ENCODE assay signal across 9 cellular contexts in the genomic region with DNA sequence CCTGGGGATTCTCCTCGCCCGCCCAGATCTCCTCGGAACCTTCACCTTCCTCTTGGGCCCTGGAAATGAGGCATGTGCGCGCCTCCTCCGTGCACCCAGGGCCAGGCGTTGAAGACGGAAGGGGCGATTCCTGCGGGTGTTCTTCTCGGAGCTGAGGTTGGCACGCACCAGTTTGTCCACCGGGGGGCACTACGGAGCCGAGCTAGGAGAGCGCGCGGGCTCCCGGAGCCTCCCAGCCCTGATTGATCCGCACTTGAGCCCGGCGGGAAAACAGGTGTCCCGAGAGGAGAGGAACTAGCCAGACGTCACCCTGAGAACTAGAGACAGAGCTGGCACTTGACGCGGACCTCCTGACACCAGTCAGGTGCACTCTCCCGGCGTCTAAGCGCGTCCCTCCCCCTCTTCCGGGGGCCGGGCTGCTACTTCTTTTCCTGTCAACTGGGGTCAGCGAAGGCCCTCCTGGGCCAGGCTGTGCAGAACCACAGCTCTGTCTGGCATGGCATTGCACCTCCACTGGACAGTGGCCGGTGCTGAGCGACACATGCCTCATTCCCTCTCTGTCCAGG. TPM values are rescaled to one million over a fixed set of nuclear protein-coding genes. Genes with fewer than 3 reads are reported as not detected.
DNase-seq lines count a peak whose midpoint lies in the region; ATAC-seq and TF ChIP-seq lines count a peak whose summit lies in the region.
"Had no signal": no experiment of that assay in that cellular context is flagged by ENCODE, and none has a peak within 500 bp of the region (broad histone marks: within the 10 kb centered on the region; RNA-seq: fewer than 3 reads in every experiment).

No MANE protein-coding gene starts in this region.

- no peaks in the 10 kb centered on the region for H3K79me2 ChIP-seq in SK-N-SH (ENCODE audit: insufficient read depth)

- no TSS peak for BruUV-seq in Caco-2 (replicated peaks; lab: Mats Ljungman, UMichigan)

- POLR2A ChIA-PET in Caco-2 (lab: Charles Lee) (interaction anchor here (0.6 to 1.0 kb wide), 3 partner anchors 21 to 154 kb away, joined by 3 to 4 read pairs (median 3); a partner anchor contains a TSS), SK-N-SH (lab: Yijun Ruan, JAX) (interaction anchor here (1.1 to 1.6 kb wide), 2 partner anchors 10 to 20 kb away, joined by 3 to 4 read pairs; no protein-coding TSS in a partner anchor)

- H3K9me2 ChIP-seq in SK-N-SH, result no peaks in the 10 kb centered on the region

- H3K27me3 ChIP-seq in Caco-2 (replicated peaks; ENCODE audit: control insufficient read depth, insufficient read depth, low read length) (no peaks in the 10 kb centered on the region), SK-N-SH (ENCODE audit: insufficient read depth) (no peaks in the 10 kb centered on the region), cardiac muscle cell (no peaks in the 10 kb centered on the region), transverse colon (no peaks in the 10 kb centered on the region)

- ATAC-seq in GM21576 (IDR thresholded peaks at IDR 0.05; ENCODE audit: unreplicated experiment), result peak; percentile 75

- peak overlapping the region; percentile 76 for H3K4me2 ChIP-seq in SK-N-SH

- no peaks in the 10 kb centered on the region for H3K36me3 ChIP-seq in Caco-2 (ENCODE audit: control insufficient read depth, insufficient read depth, low read length)
- H3K36me3 ChIP-seq in SK-N-SH (replicated peaks in 1 of 2; ENCODE audit: control insufficient read depth in 1 of 2, insufficient read depth in 2 of 2, low read length in 1 of 2), result no peaks in the 10 kb centered on the region
- no peaks in the 10 kb centered on the region for H3K36me3 ChIP-seq in cardiac muscle cell
- H3K36me3 ChIP-seq in transverse colon, result no peaks in the 10 kb centered on the region

- H2AFZ ChIP-seq in SK-N-SH (ENCODE audit: low read depth), result peak overlapping the region; percentile 82

- no peak overlapping the region for H3K27ac Mint-ChIP-seq in Caco-2 (ENCODE audit: unreplicated experiment)

- no peaks in the 10 kb centered on the region for H3K9me3 ChIP-seq in Caco-2
- no peaks in the 10 kb centered on the region for H3K9me3 ChIP-seq in SK-N-SH
- no peaks in the 10 kb centered on the region for H3K9me3 ChIP-seq in cardiac muscle cell (ENCODE audit: low read depth)
- H3K9me3 ChIP-seq in transverse colon, result no peaks in the 10 kb centered on the region

- H3K9me3 Mint-ChIP-seq in Caco-2 (ENCODE audit: unreplicated experiment), result no peaks in the 10 kb centered on the region

- CTCF ChIA-PET in Caco-2 (lab: Charles Lee) (interaction anchor here (0.6 to 1.3 kb wide), 5 partner anchors 10 to 154 kb away, joined by 7 to 14 read pairs (median 8); a partner anchor contains a TSS), SK-N-SH (lab: Yijun Ruan, JAX) (interaction anchor here (0.6 to 13.9 kb wide), 43 partner anchors 10 to 733 kb away, joined by 3 to 287 read pairs (median 4); a partner anchor contains a TSS)

- intact Hi-C loops in Caco-2 (cut with micrococcal nuclease; ENCODE audit: unreplicated experiment) (loop anchor here (1.0 kb wide), 1 partner anchor 28 kb away; no protein-coding TSS in a partner anchor), transverse colon (cut with DNase I; ENCODE audit: low total_unique reads) (no loop called here)

- H3K27ac ChIP-seq in SK-N-SH (ENCODE audit: low read depth in 2 of 2, low read length in 1 of 2) (no peak overlapping the region), cardiac muscle cell (no peak overlapping the region), transverse colon (peak overlapping the region in 3 of 4 donors; percentile 17 to 49 (median 46))

- H3K4me3 Mint-ChIP-seq in Caco-2 (ENCODE audit: unreplicated experiment), result peak overlapping the region; percentile 63

- no peaks in the 10 kb centered on the region for H3K27me3 Mint-ChIP-seq in Caco-2 (ENCODE audit: insufficient read depth, unreplicated experiment)

- H3F3A ChIP-seq in SK-N-SH (replicated peaks; ENCODE audit: insufficient read depth), result peaks cover 16% of the 10 kb centered on the region

- DNase-seq in Caco-2, result peak; percentile 71 to 78
- peak; percentile 86 for DNase-seq in NB4 (ENCODE audit: low read depth)
- peak; percentile 88 for DNase-seq in SK-N-SH
- peak; percentile 81 for DNase-seq in activated naive CD4-positive, alpha-beta T cell treated with anti-CD3 and anti-CD28 coated beads, Interleukin-2, amount 50 U/mL, for 16 hours
- DNase-seq in cardiac muscle cell (ENCODE audit: low read depth in 1 of 2, low spot score in 1 of 2), result peak; percentile 77 to 89
- peak; percentile 59 for DNase-seq in pons (ENCODE audit: low spot score)
- peak; percentile 92 for DNase-seq in transverse colon

- H4K20me1 ChIP-seq in SK-N-SH (ENCODE audit: insufficient read depth), result no peaks in the 10 kb centered on the region

- peaks cover 14% of the 10 kb centered on the region for H3K4me1 Mint-ChIP-seq in Caco-2 (ENCODE audit: low read depth, unreplicated experiment)

- TF ChIP-seq CTCF in Caco-2 (IDR thresholded peaks at IDR 0.05; ENCODE audit: insufficient read depth in 1 of 2, low read depth in 1 of 2, low read length in 1 of 2, severe bottlenecking in 1 of 2, unreplicated experiment in 1 of 2) (peak; percentile 32 to 58), NB4 (IDR thresholded peaks at IDR 0.05; ENCODE audit: low read depth, low read length) (peak; percentile 69), SK-N-SH (IDR thresholded peaks at IDR 0.05) (peak; percentile 86), cardiac muscle cell (IDR thresholded peaks at IDR 0.05; ENCODE audit: low read depth, low read length) (peak; percentile 88), transverse colon (IDR thresholded peaks at IDR 0.05) (peak; percentile 84 to 93 (median 88))

- H3K4me1 ChIP-seq in Caco-2 (peaks cover 32% of the 10 kb centered on the region), SK-N-SH (ENCODE audit: control insufficient read depth in 1 of 2, insufficient read depth in 2 of 2, low read depth in 1 of 2, low read length in 1 of 2) (peaks cover 3 to 12% of the 10 kb centered on the region in 2 experiments; a peak in 2 of 4 replicates), cardiac muscle cell (ENCODE audit: low read depth) (no peaks in the 10 kb centered on the region), transverse colon (peaks cover 7 to 17% (median 11%) of the 10 kb centered on the region in 4 donors)

- TF ChIP-seq EP300 in SK-N-SH (IDR thresholded peaks at IDR 0.05; ENCODE audit: borderline replicate concordance in 1 of 2, low read depth in 1 of 2, low read length in 1 of 2) (no peak), transverse colon (IDR thresholded peaks at IDR 0.05; ENCODE audit: low read depth) (no peak)

- H3K4me3 ChIP-seq in Caco-2 (ENCODE audit: low read depth, low read length) (no peak overlapping the region), NB4 (ENCODE audit: low read depth, low read length) (no peak overlapping the region), SK-N-SH (ENCODE audit: low read depth in 2 of 2, low read length in 1 of 2) (peak overlapping the region; percentile 41 to 58; a peak in 3 of 4 replicates), cardiac muscle cell (peak overlapping the region; percentile 14), transverse colon (peak overlapping the region in 3 of 4 donors; percentile 19 to 43 (median 21))

- H3K36me3 Mint-ChIP-seq in Caco-2 (ENCODE audit: insufficient read depth, unreplicated experiment), result peaks cover 9% of the 10 kb centered on the region

- in situ Hi-C loops in transverse colon (cut with MboI; ENCODE audit: low pct_ligation_motif_present in 1 of 4, low pct_unique_long_range_greater_than_20kb in 1 of 4, low sequenced_read_pairs in 3 of 4), result no loop called here

- TF ChIP-seq POLR2A in NB4 (IDR thresholded peaks at IDR 0.05; ENCODE audit: extremely low read depth, insufficient read length), result no peak
- no peak for TF ChIP-seq POLR2A in transverse colon (IDR thresholded peaks at IDR 0.05)

- H3K9ac ChIP-seq in SK-N-SH, result no peak overlapping the region

- 9% methylated on average over 12 of the region's 35 CpGs for WGBS in SK-N-SH (ENCODE audit: low lambda C conversion rate)
- WGBS in transverse colon (ENCODE audit: low coverage in 1 of 2), 2 donors, result 1% methylated on average over 34 of the region's 35 CpGs; no CpG with 5 or more reads in 1 of the 2 donors

- TF ChIP-seq RAD21 in SK-N-SH (IDR thresholded peaks at IDR 0.05; ENCODE audit: low read length), result peak; percentile 79

TF ChIP-seq in SK-N-SH, 30 proteins besides CTCF, POLR2A, EP300 and RAD21:
- TF ChIP-seq SMC3 (IDR thresholded peaks at IDR 0.05; ENCODE audit: low read depth, low read length), result peak; percentile 88
- TF ChIP-seq CHD2 (IDR thresholded peaks at IDR 0.05; ENCODE audit: low read length, partially characterized antibody), result peak; percentile 51
- no peak for TF ChIP-seq JUND (IDR thresholded peaks at IDR 0.05)
- 0 out of 2 replicates have a peak, but pooled peaks have one; percentile 8 for TF ChIP-seq ELF1 (IDR thresholded peaks at IDR 0.05)
- TF ChIP-seq MXI1 (IDR thresholded peaks at IDR 0.05; ENCODE audit: low read depth, low read length), result no peak
- TF ChIP-seq RCOR1 (IDR thresholded peaks at IDR 0.05; ENCODE audit: low read length), result 0 out of 2 replicates have a peak, but pooled peaks have one; percentile 61
- TF ChIP-seq, protein P1, sequence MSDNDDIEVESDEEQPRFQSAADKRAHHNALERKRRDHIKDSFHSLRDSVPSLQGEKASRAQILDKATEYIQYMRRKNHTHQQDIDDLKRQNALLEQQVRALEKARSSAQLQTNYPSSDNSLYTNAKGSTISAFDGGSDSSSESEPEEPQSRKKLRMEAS (IDR thresholded peaks at IDR 0.05; ENCODE audit: low read depth), result peak; percentile 32; the same call in 1 of the 2 replicates

RNA-seq across cellular contexts. Expression of a gene that starts 18.3 kb away (rescaled TPM):
- total RNA-seq in Caco-2 (2022), result 29.5 and 30.0 TPM in 2 replicates
- 15.5 and 22.2 TPM in 2 replicates for polyA plus RNA-seq in SK-N-SH (2012; rRNA removed)
- 8.3 and 16.9 TPM in 2 replicates for polyA plus RNA-seq in SK-N-SH (2012; cell fraction: cytosol; rRNA removed)
- 15.3 and 16.3 TPM in 2 replicates for polyA plus RNA-seq in SK-N-SH (2012; cell fraction: nucleus; rRNA removed)
- 6.7 and 8.1 TPM in 2 replicates for total RNA-seq in cardiac muscle cell
- 13.8 and 14.7 TPM in 2 replicates for polyA plus RNA-seq in cardiac muscle cell
- total RNA-seq in transverse colon, result 100 to 1,000 TPM in 3 of 4 donors, 10 to 100 TPM in 1; 85.6 to 343 (median 250) TPM

RNA-seq across cellular contexts. Expression of a gene that starts 21.8 kb away (rescaled TPM):
- total RNA-seq in Caco-2 (2022) (12.1 and 13.0 TPM in 2 replicates), cardiac muscle cell (250 and 642 TPM in 2 replicates), transverse colon (1 to 10 TPM in 2 of 4 donors, not detected in 2; 5.9 to 7.6 TPM)
- polyA plus RNA-seq in SK-N-SH (2012; rRNA removed) (0.08 TPM in 1 of 2 replicates, not detected in the other), cardiac muscle cell (346 and 595 TPM in 2 replicates)
- polyA plus RNA-seq in SK-N-SH (2012; cell fraction: cytosol; rRNA removed), result 0.16 TPM in 1 of 2 replicates, not detected in the other
- polyA plus RNA-seq in SK-N-SH (2012; cell fraction: nucleus; rRNA removed), result not detected in 2 replicates
- total RNA-seq: glomerular endothelial cell had no signal

Comparison
In these comparisons a context has a peak if more than half of its experiments do, and no peak if none do; other contexts are left out.
1. H3K4me3 ChIP-seq: peak in SK-N-SH (2 of 2), cardiac muscle cell (single experiment) and transverse colon (3 of 4); none in Caco-2 (single experiment) and NB4 (single experiment).
2. H3K27ac ChIP-seq: peak in transverse colon (3 of 4); none in SK-N-SH (0 of 2) and cardiac muscle cell (single experiment).
3. RNA of a gene that starts 21.8 kb away (total RNA-seq): 250 to 642 TPM in cardiac muscle cell; 12.1 to 13.0 TPM in Caco-2 and 5.9 to 7.6 TPM in transverse colon; every median in the first group is over 10 times any median in the second.
4. Peak in every context shown above with its lines, with median percentiles within 50 percentile points of each other: DNase-seq and CTCF ChIP-seq.